Comparison of ENCODE assay signal across 25 cellular contexts in genomic region chr9:113976915-113977314, GRCh38.
A peak's percentile ranks its signal among the peaks of the same experiment; 100 is the strongest.
DNase-seq lines count a peak whose midpoint lies in the region; ATAC-seq and TF ChIP-seq lines count a peak whose summit lies in the region.
"Had no signal": no experiment of that assay in that cellular context is flagged by ENCODE, and none has a peak within 500 bp of the region (broad histone marks: within the 10 kb centered on the region; RNA-seq: fewer than 3 reads in every experiment).

No MANE protein-coding gene starts in this region.

- no peak overlapping the region for H2AK5ac ChIP-seq in trophoblast cell (ENCODE audit: low read length)

- no peak overlapping the region for H2BK12ac ChIP-seq in trophoblast cell (ENCODE audit: low read length)

- H2AFZ ChIP-seq in trophoblast cell (ENCODE audit: insufficient read depth, low read length, poor library complexity), result no peak overlapping the region

- intact Hi-C loops in vagina (cut with DNase I), result no loop called here

- H3K4me3 ChIP-seq in trophoblast cell (ENCODE audit: low read depth, low read length) (peak overlapping the region; percentile 39), vagina (no peak overlapping the region)
- H3K4me3 ChIP-seq: BLaER1, GM12878 had no signal

- no peak overlapping the region for H3K27ac Mint-ChIP-seq in stimulated activated naive CD8-positive, alpha-beta T cell treated with anti-CD3 and anti-CD28 coated beads, Interleukin-15, amount 100 ng/mL, for 72 hours
- H3K27ac Mint-ChIP-seq: CD4-positive, alpha-beta memory T cell; CD8-positive, alpha-beta memory T cell had no signal

- peak; percentile 26 for ATAC-seq in stimulated activated naive CD8-positive, alpha-beta T cell treated with anti-CD3 and anti-CD28 coated beads, Interleukin-15, amount 100 ng/mL, for 72 hours
- ATAC-seq in stimulated activated naive CD8-positive, alpha-beta T cell treated with anti-CD3 and anti-CD28 coated beads, Interleukin-15, Interleukin-2, amounts not matched to agents 100 U/mL and 50 U/mL, for 24 hours, result no peak
- ATAC-seq in HG03520 (IDR thresholded peaks at IDR 0.05; ENCODE audit: unreplicated experiment) (no peak), HG02642 (IDR thresholded peaks at IDR 0.05; ENCODE audit: poor library complexity, unreplicated experiment) (no peak)
- ATAC-seq: GM12878 had no signal

- no peak overlapping the region for H4K8ac ChIP-seq in trophoblast cell (ENCODE audit: low read depth, low read length)

- H3K27me3 Mint-ChIP-seq in stimulated activated naive CD8-positive, alpha-beta T cell treated with anti-CD3 and anti-CD28 coated beads, Interleukin-15, amount 100 ng/mL, for 72 hours, result no peaks in the 10 kb centered on the region
- H3K27me3 Mint-ChIP-seq: CD4-positive, alpha-beta memory T cell; CD4-positive, CD25-positive, alpha-beta regulatory T cell; CD8-positive, alpha-beta memory T cell had no signal

- H3K79me1 ChIP-seq in trophoblast cell (ENCODE audit: low read length), result no peaks in the 10 kb centered on the region

- DNase-seq in stimulated activated naive CD8-positive, alpha-beta T cell treated with anti-CD3 and anti-CD28 coated beads, Interleukin-15, amount 100 ng/mL, for 72 hours, result no peak
- DNase-seq in stimulated activated naive CD8-positive, alpha-beta T cell treated with anti-CD3 and anti-CD28 coated beads, Interleukin-15, Interleukin-2, amounts not matched to agents 100 U/mL and 50 U/mL, for 24 hours, result no peak
- DNase-seq in mesenteric fat pad (ENCODE audit: low spot score), result peak; percentile 79
- DNase-seq in trophoblast cell, result no peak
- no peak for DNase-seq in vagina (ENCODE audit: extremely low spot score in 2 of 2)
- DNase-seq: 8988T; ACHN; BE2C; C1 segment of cervical spinal cord; CD4-positive, alpha-beta memory T cell; CD4-positive, CD25-positive, alpha-beta regulatory T cell; CD8-positive, alpha-beta memory T cell; COR-L47; DMS 273 treated with DMSO at 0.1 percent for 48 hours; DMS153; DMS53; DMS79; DND-41; EL; GDM1 had no signal

- H3K9me3 ChIP-seq in trophoblast cell (ENCODE audit: insufficient read depth, low read depth, low read length) (peaks cover 3% of the 10 kb centered on the region), vagina (no peaks in the 10 kb centered on the region)
- H3K9me3 ChIP-seq: BE2C, BLaER1 had no signal

- H3K27me3 ChIP-seq in trophoblast cell (ENCODE audit: insufficient read depth, low read length) (no peaks in the 10 kb centered on the region), vagina (no peaks in the 10 kb centered on the region)
- H3K27me3 ChIP-seq: BE2C, BLaER1 had no signal

- no peaks in the 10 kb centered on the region for H3K79me2 ChIP-seq in trophoblast cell (ENCODE audit: control insufficient read depth, insufficient read depth, low read length, poor library complexity)

- no peak overlapping the region for H3K4me2 ChIP-seq in trophoblast cell (ENCODE audit: low read length)
- H3K4me2 ChIP-seq: BLaER1 had no signal

- H3K36me3 ChIP-seq in trophoblast cell (ENCODE audit: control insufficient read depth in 1 of 2, insufficient read depth in 2 of 2, low read length in 2 of 2) (peaks cover 2% of the 10 kb centered on the region in 2 experiments), vagina (no peaks in the 10 kb centered on the region)

- no peak overlapping the region for H4K12ac ChIP-seq in trophoblast cell (ENCODE audit: low read depth, low read length)

- H3K4ac ChIP-seq in trophoblast cell (ENCODE audit: low read depth, low read length), result no peak overlapping the region

- H3K27ac ChIP-seq in trophoblast cell (ENCODE audit: low read depth, low read length) (no peak overlapping the region), vagina (no peak overlapping the region)
- H3K27ac ChIP-seq: BLaER1 had no signal

- H2BK120ac ChIP-seq in trophoblast cell (ENCODE audit: insufficient read depth, low read length, poor library complexity), result no peak overlapping the region

- no CpG with 5 or more reads among the region's 8 CpGs for WGBS in trophoblast cell (ENCODE audit: extremely low coverage, insufficient coverage, insufficient read length)

- TF ChIP-seq POLR2A in vagina (IDR thresholded peaks at IDR 0.05), result no peak

- no peaks in the 10 kb centered on the region for H3K9me3 Mint-ChIP-seq in stimulated activated naive CD8-positive, alpha-beta T cell treated with anti-CD3 and anti-CD28 coated beads, Interleukin-15, amount 100 ng/mL, for 72 hours
- H3K9me3 Mint-ChIP-seq: CD14-positive monocyte; CD4-positive, alpha-beta memory T cell; CD4-positive, CD25-positive, alpha-beta regulatory T cell; CD8-positive, alpha-beta memory T cell had no signal

- H3K18ac ChIP-seq in trophoblast cell (ENCODE audit: low read length), result no peak overlapping the region

- H4K91ac ChIP-seq in trophoblast cell (ENCODE audit: low read depth, low read length), result no peak overlapping the region

- H3K4me1 Mint-ChIP-seq in stimulated activated naive CD8-positive, alpha-beta T cell treated with anti-CD3 and anti-CD28 coated beads, Interleukin-15, amount 100 ng/mL, for 72 hours, result no peaks in the 10 kb centered on the region
- H3K4me1 Mint-ChIP-seq: CD4-positive, alpha-beta memory T cell; CD4-positive, CD25-positive, alpha-beta regulatory T cell; CD8-positive, alpha-beta memory T cell had no signal

- no peak overlapping the region for H3K4me3 Mint-ChIP-seq in stimulated activated naive CD8-positive, alpha-beta T cell treated with anti-CD3 and anti-CD28 coated beads, Interleukin-15, amount 100 ng/mL, for 72 hours
- H3K4me3 Mint-ChIP-seq: CD14-positive monocyte; CD4-positive, alpha-beta memory T cell; CD4-positive, CD25-positive, alpha-beta regulatory T cell; CD8-positive, alpha-beta memory T cell had no signal

- no peak overlapping the region for H3K9ac ChIP-seq in trophoblast cell (ENCODE audit: low read length)
- H3K9ac ChIP-seq: BLaER1 had no signal

- no peak overlapping the region for H3K14ac ChIP-seq in trophoblast cell (ENCODE audit: low read length)

- no peak overlapping the region for H2BK5ac ChIP-seq in trophoblast cell (ENCODE audit: low read depth, low read length, poor library complexity)

- TF ChIP-seq CTCF in vagina (IDR thresholded peaks at IDR 0.05), result no peak

- peaks cover 0 to 3% of the 10 kb centered on the region in 2 experiments for H3K4me1 ChIP-seq in trophoblast cell (ENCODE audit: control insufficient read depth in 1 of 2, insufficient read depth in 2 of 2, low read length in 2 of 2)
- H3K4me1 ChIP-seq in vagina, result no peaks in the 10 kb centered on the region

- no peak overlapping the region for H3K23ac ChIP-seq in trophoblast cell (ENCODE audit: low read length)
